ENCODE assay signal across 28 cellular contexts in genomic region chrX:3380603-3381002, GRCh38.
"Had no signal": no experiment of that assay in that cellular context is flagged by ENCODE, and none has a peak within 500 bp of the region (broad histone marks: within the 10 kb centered on the region; RNA-seq: fewer than 3 reads in every experiment).

No MANE protein-coding gene starts in this region.

- H3K36me3 ChIP-seq: stomach, suprapubic skin, thoracic aorta, thyroid gland, tibial artery, tibial nerve, upper lobe of left lung, upper lobe of right lung, uterus, vagina had no signal

- H3K27ac ChIP-seq: stomach, suprapubic skin, testis, thoracic aorta, thyroid gland, tibial artery, tibial nerve, upper lobe of left lung, upper lobe of right lung, uterus, vagina had no signal

- H3K4me3 Mint-ChIP-seq: stimulated activated effector memory CD8-positive, alpha-beta T cell treated with anti-CD3 and anti-CD28 coated beads, Interleukin-12 subunit alpha, Interleukin-12 subunit beta, amount 100 ng/mL, for 72 hours; stimulated activated memory B cell treated with anti-CD40 and anti-IgM and Interleukin-4, amounts not matched to agents 10 μg/mL and 1 μg/mL and 100 μg/mL, for 72 hours; stimulated activated naive B cell treated with anti-CD40 and anti-IgM and Interleukin-4, amounts not matched to agents 10 μg/mL and 1 μg/mL and 100 μg/mL, for 72 hours; stimulated activated naive CD8-positive, alpha-beta T cell treated with anti-CD3 and anti-CD28 coated beads, Interleukin-15, amount 100 ng/mL, for 72 hours; stimulated activated naive CD8-positive, alpha-beta T cell treated with anti-CD3 and anti-CD28 coated beads, Interleukin-15, Interleukin-2, amounts not matched to agents 100 ng/mL and 50 ng/mL, for 24 hours; type B pancreatic cell had no signal

- H3K9me3 Mint-ChIP-seq: stimulated activated effector memory CD8-positive, alpha-beta T cell treated with anti-CD3 and anti-CD28 coated beads, Interleukin-12 subunit alpha, Interleukin-12 subunit beta, amount 100 ng/mL, for 72 hours; type B pancreatic cell had no signal

- H3K27me3 Mint-ChIP-seq: stimulated activated memory B cell treated with anti-CD40 and anti-IgM and Interleukin-4, amounts not matched to agents 10 μg/mL and 1 μg/mL and 100 μg/mL, for 72 hours; stimulated activated naive B cell treated with anti-CD40 and anti-IgM and Interleukin-4, amounts not matched to agents 10 μg/mL and 1 μg/mL and 100 μg/mL, for 72 hours; stimulated activated naive CD8-positive, alpha-beta T cell treated with anti-CD3 and anti-CD28 coated beads, Interleukin-15, amount 100 ng/mL, for 72 hours; stimulated activated naive CD8-positive, alpha-beta T cell treated with anti-CD3 and anti-CD28 coated beads, Interleukin-15, Interleukin-2, amounts not matched to agents 100 ng/mL and 50 ng/mL, for 24 hours; type B pancreatic cell had no signal

- FAIRE-seq: urothelium cell line had no signal

- H3K27ac Mint-ChIP-seq: stimulated activated effector memory CD8-positive, alpha-beta T cell treated with anti-CD3 and anti-CD28 coated beads, Interleukin-12 subunit alpha, Interleukin-12 subunit beta, amount 100 ng/mL, for 72 hours; stimulated activated memory B cell treated with anti-CD40 and anti-IgM and Interleukin-4, amounts not matched to agents 10 μg/mL and 1 μg/mL and 100 μg/mL, for 72 hours; stimulated activated naive B cell treated with anti-CD40 and anti-IgM and Interleukin-4, amounts not matched to agents 10 μg/mL and 1 μg/mL and 100 μg/mL, for 72 hours; stimulated activated naive CD8-positive, alpha-beta T cell treated with anti-CD3 and anti-CD28 coated beads, Interleukin-15, amount 100 ng/mL, for 72 hours; stimulated activated naive CD8-positive, alpha-beta T cell treated with anti-CD3 and anti-CD28 coated beads, Interleukin-15, Interleukin-2, amounts not matched to agents 100 ng/mL and 50 ng/mL, for 24 hours; type B pancreatic cell had no signal

- H3K4me1 Mint-ChIP-seq: stimulated activated effector memory CD8-positive, alpha-beta T cell treated with anti-CD3 and anti-CD28 coated beads, Interleukin-12 subunit alpha, Interleukin-12 subunit beta, amount 100 ng/mL, for 72 hours; stimulated activated memory B cell treated with anti-CD40 and anti-IgM and Interleukin-4, amounts not matched to agents 10 μg/mL and 1 μg/mL and 100 μg/mL, for 72 hours; stimulated activated naive B cell treated with anti-CD40 and anti-IgM and Interleukin-4, amounts not matched to agents 10 μg/mL and 1 μg/mL and 100 μg/mL, for 72 hours; stimulated activated naive CD8-positive, alpha-beta T cell treated with anti-CD3 and anti-CD28 coated beads, Interleukin-15, amount 100 ng/mL, for 72 hours had no signal

- ATAC-seq: stimulated activated effector memory CD8-positive, alpha-beta T cell treated with anti-CD3 and anti-CD28 coated beads, Interleukin-12 subunit alpha, Interleukin-12 subunit beta, amount 100 ng/mL, for 72 hours; stimulated activated memory B cell treated with anti-CD40 and anti-IgM and Interleukin-4, amounts not matched to agents 10 μg/mL and 1 μg/mL and 100 μg/mL, for 72 hours; stimulated activated naive B cell treated with anti-CD40 and anti-IgM and Interleukin-4, amounts not matched to agents 10 μg/mL and 1 μg/mL and 100 μg/mL, for 72 hours; stimulated activated naive CD8-positive, alpha-beta T cell treated with anti-CD3 and anti-CD28 coated beads, Interleukin-15, amount 100 ng/mL, for 72 hours; stimulated activated naive CD8-positive, alpha-beta T cell treated with anti-CD3 and anti-CD28 coated beads, Interleukin-15, Interleukin-2, amounts not matched to agents 100 U/mL and 50 U/mL, for 24 hours; upper lobe of right lung had no signal

- H3K9me3 ChIP-seq: stomach, suprapubic skin, testis, thoracic aorta, thyroid gland, tibial artery, tibial nerve, upper lobe of left lung, upper lobe of right lung, uterus, vagina had no signal

- H3K4me1 ChIP-seq: stomach, suprapubic skin, testis, tibial artery, tibial nerve, upper lobe of left lung, upper lobe of right lung, uterus, vagina had no signal

- DNase-seq: stimulated activated CD4-positive, alpha-beta T cell treated with anti-CD3 and anti-CD28 coated beads, Interleukin-2, amount 100 ng/mL, for 48 hours; stimulated activated CD4-positive, alpha-beta T cell treated with anti-CD3 and anti-CD28 coated beads, Interleukin-4, amount 100 ng/mL, for 1 hour; stimulated activated CD4-positive, alpha-beta T cell treated with anti-CD3 and anti-CD28 coated beads, Interleukin-4, amount 100 ng/mL, for 24 hours; stimulated activated CD4-positive, alpha-beta T cell treated with anti-CD3 and anti-CD28 coated beads, Interleukin-4, amount 100 ng/mL, for 4 hours; stimulated activated CD8-positive, alpha-beta memory T cell treated with anti-CD3 and anti-CD28 coated beads, Interleukin-4, amount 100 ng/mL, for 48 hours; stimulated activated naive B cell treated with anti-CD40 and anti-IgM and Interleukin-4, amounts not matched to agents 10 μg/mL and 1 μg/mL and 100 μg/mL, for 72 hours; stimulated activated naive CD4-positive, alpha-beta T cell; stimulated activated naive CD4-positive, alpha-beta T cell treated with Interleukin-2 at 50 U/mL for 16 hours; stimulated activated naive CD8-positive, alpha-beta T cell treated with anti-CD3 and anti-CD28 coated beads, Interleukin-15, amount 100 ng/mL, for 72 hours; stimulated activated naive CD8-positive, alpha-beta T cell treated with anti-CD3 and anti-CD28 coated beads, Interleukin-15, Interleukin-2, amounts not matched to agents 100 U/mL and 50 U/mL, for 24 hours; stomach; substantia nigra; testis; thyroid gland; tibial artery; trophoblast cell; upper lobe of left lung; upper lobe of right lung; uterus had no signal

- H3K27me3 ChIP-seq: stomach, suprapubic skin, testis, thyroid gland, tibial artery, tibial nerve, upper lobe of left lung, upper lobe of right lung, uterus, vagina had no signal

- H3K36me3 Mint-ChIP-seq: stimulated activated effector memory CD8-positive, alpha-beta T cell treated with anti-CD3 and anti-CD28 coated beads, Interleukin-12 subunit alpha, Interleukin-12 subunit beta, amount 100 ng/mL, for 72 hours; stimulated activated memory B cell treated with anti-CD40 and anti-IgM and Interleukin-4, amounts not matched to agents 10 μg/mL and 1 μg/mL and 100 μg/mL, for 72 hours; stimulated activated naive B cell treated with anti-CD40 and anti-IgM and Interleukin-4, amounts not matched to agents 10 μg/mL and 1 μg/mL and 100 μg/mL, for 72 hours; type B pancreatic cell had no signal

- H3K4me3 ChIP-seq: stomach, suprapubic skin, testis, thoracic aorta, thyroid gland, tibial artery, tibial nerve, upper lobe of left lung, upper lobe of right lung, uterus, vagina had no signal
